In genomic region chr7:131105803-131106680, GRCh38 we compare ENCODE assay signal across 1 cellular context.
TF ChIP-seq lines count a peak whose summit lies in the region.

No MANE protein-coding gene starts in this region.

TF ChIP-seq in SK-N-SH, 30 proteins besides CTCF, POLR2A, EP300 and RAD21 (continued from another document):
- TF ChIP-seq TAF1 (IDR thresholded peaks at IDR 0.05; ENCODE audit: borderline replicate concordance, low read depth, low read length) (0 out of 2 replicates have a peak, but pooled peaks have one; percentile 21), MXI1 (IDR thresholded peaks at IDR 0.05; ENCODE audit: low read depth, low read length) (peak; percentile 75; the same call in 1 of the 2 replicates), MEF2A (IDR thresholded peaks at IDR 0.05; ENCODE audit: borderline replicate concordance, low read depth) (no peak), FOSL2 (IDR thresholded peaks at IDR 0.05; ENCODE audit: borderline replicate concordance, low read depth) (no peak), RFX5 (IDR thresholded peaks at IDR 0.05; ENCODE audit: low read length) (no peak), ELF1 (IDR thresholded peaks at IDR 0.05) (no peak), JUND (IDR thresholded peaks at IDR 0.05) (no peak), EZH2phosphoT487 (IDR thresholded peaks at IDR 0.05; ENCODE audit: borderline replicate concordance, low read depth) (no peak), NFIC (IDR thresholded peaks at IDR 0.05; ENCODE audit: borderline replicate concordance) (no peak), YY1 (IDR thresholded peaks at IDR 0.05; ENCODE audit: low read depth) (no peak), TCF12 (IDR thresholded peaks at IDR 0.05) (no peak), GATA2 (CRISPR knock-in tag; IDR thresholded peaks at IDR 0.05) (no peak), GABPA (IDR thresholded peaks at IDR 0.05; ENCODE audit: low read depth) (no peak)
- TF ChIP-seq, protein P1, sequence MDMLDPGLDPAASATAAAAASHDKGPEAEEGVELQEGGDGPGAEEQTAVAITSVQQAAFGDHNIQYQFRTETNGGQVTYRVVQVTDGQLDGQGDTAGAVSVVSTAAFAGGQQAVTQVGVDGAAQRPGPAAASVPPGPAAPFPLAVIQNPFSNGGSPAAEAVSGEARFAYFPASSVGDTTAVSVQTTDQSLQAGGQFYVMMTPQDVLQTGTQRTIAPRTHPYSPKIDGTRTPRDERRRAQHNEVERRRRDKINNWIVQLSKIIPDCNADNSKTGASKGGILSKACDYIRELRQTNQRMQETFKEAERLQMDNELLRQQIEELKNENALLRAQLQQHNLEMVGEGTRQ (IDR thresholded peaks at IDR 0.05; ENCODE audit: borderline replicate concordance, low read depth, low read length): no peak
- TF ChIP-seq, protein P2, sequence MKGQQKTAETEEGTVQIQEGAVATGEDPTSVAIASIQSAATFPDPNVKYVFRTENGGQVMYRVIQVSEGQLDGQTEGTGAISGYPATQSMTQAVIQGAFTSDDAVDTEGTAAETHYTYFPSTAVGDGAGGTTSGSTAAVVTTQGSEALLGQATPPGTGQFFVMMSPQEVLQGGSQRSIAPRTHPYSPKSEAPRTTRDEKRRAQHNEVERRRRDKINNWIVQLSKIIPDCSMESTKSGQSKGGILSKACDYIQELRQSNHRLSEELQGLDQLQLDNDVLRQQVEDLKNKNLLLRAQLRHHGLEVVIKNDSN (IDR thresholded peaks at IDR 0.05; ENCODE audit: borderline replicate concordance, low read depth): peak; percentile 83; the same call in 1 of the 2 replicates
